Comparison of ENCODE assay signal across 9 cellular contexts in genomic region chr6:20706293-20707165, GRCh38.
DNase-seq lines count a peak whose midpoint lies in the region; ATAC-seq, FAIRE-seq and TF ChIP-seq lines count a peak whose summit lies in the region.
"Had no signal": no experiment of that assay in that cellular context is flagged by ENCODE, and none has a peak within 500 bp of the region (broad histone marks: within the 10 kb centered on the region; RNA-seq: fewer than 3 reads in every experiment).

No MANE protein-coding gene starts in this region.

- ATAC-seq in mucosa of descending colon (peak; percentile 85), HG03521 (IDR thresholded peaks at IDR 0.05; ENCODE audit: unreplicated experiment) (no peak)

- FAIRE-seq in GM12892 (lab: Jason Lieb, UNC) (peak; percentile 40), RCC 7860 (lab: Jason Lieb, UNC) (peak; percentile 71)

- TF ChIP-seq POLR2A in GM12892 (IDR thresholded peaks at IDR 0.05; ENCODE audit: low read depth, low read length), result no peak

- no peak for DNase-seq in GM12892 (ENCODE audit: insufficient read length)
- peak; percentile 85 for DNase-seq in NCI-H1092 treated with DMSO at 0.1 percent for 48 hours (lab: John Stamatoyannopoulos, UW)
- peak; percentile 29 for DNase-seq in RCC 7860 (ENCODE audit: low spot score)
- peak in 1 of 3 donors; percentile 14 for DNase-seq in mucosa of descending colon
- no peak for DNase-seq in effector CD4-positive, alpha-beta T cell
- DNase-seq in stimulated activated CD8-positive, alpha-beta memory T cell treated with anti-CD3 and anti-CD28 coated beads, Interleukin-4, amount 100 ng/mL, for 48 hours, result no peak
- DNase-seq in dermis blood vessel endothelial cell, result no peak
- DNase-seq: nephron progenitor cell had no signal

- no peaks in the 10 kb centered on the region for H3K9me3 ChIP-seq in mucosa of descending colon

- TF ChIP-seq CTCF in mucosa of descending colon (IDR thresholded peaks at IDR 0.05), result no peak

- H3K36me3 ChIP-seq in mucosa of descending colon (ENCODE audit: low read depth), result no peaks in the 10 kb centered on the region

- H3K4me3 ChIP-seq in mucosa of descending colon, result no peak overlapping the region

- H3K4me1 ChIP-seq in mucosa of descending colon (ENCODE audit: low read depth), result peaks cover 34% of the 10 kb centered on the region

- intact Hi-C loops in mucosa of descending colon (cut with DNase I, micrococcal nuclease), result no loop called here

Comparison
In these comparisons a context has a peak if more than half of its experiments do, and no peak if none do; other contexts are left out.
1. DNase-seq: peak in NCI-H1092 treated with DMSO at 0.1 percent for 48 hours (single experiment) and RCC 7860 (single experiment); none in GM12892 (single experiment), effector CD4-positive, alpha-beta T cell (single experiment), stimulated activated CD8-positive, alpha-beta memory T cell treated with anti-CD3 and anti-CD28 coated beads, Interleukin-4, amount 100 ng/mL, for 48 hours (single experiment) and dermis blood vessel endothelial cell (single experiment).